ENCODE assay signal across 8 cellular contexts in the genomic region with DNA sequence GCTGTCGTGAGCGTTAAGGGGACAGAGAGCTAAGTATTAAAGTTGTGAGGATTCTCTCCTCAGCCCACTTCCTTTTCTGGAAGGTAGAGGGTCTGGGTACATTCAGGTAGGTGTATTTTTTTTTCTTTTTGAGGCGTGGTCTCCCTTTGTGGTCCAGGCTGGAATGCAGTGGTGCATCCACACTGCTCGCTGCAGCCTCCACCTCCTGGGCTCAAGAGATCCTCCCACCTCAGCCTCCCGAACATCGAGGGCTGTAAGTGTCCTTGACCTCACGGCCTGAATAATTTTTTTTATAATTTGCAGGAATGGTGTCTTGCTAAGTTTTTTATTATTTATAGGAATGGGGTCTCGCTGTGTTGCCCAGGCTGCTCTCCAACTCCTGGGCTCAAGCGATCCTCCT. TPM values are rescaled to one million over a fixed set of nuclear protein-coding genes. Genes with fewer than 3 reads are reported as not detected.
DNase-seq lines count a peak whose midpoint lies in the region; ATAC-seq, FAIRE-seq and TF ChIP-seq lines count a peak whose summit lies in the region.

No MANE protein-coding gene starts in this region.

- H3K36me3 Mint-ChIP-seq in T-helper 1 cell treated with Interleukin-12 subunit alpha and Interleukin-12 subunit beta and Interleukin-4 antibody, amounts not matched to agents 30 μg/mL and 1 μg/mL, for 36 hours (ENCODE audit: low read depth), result peaks cover 24% of the 10 kb centered on the region
- H3K36me3 Mint-ChIP-seq in activated CD8-positive, alpha-beta T cell treated with anti-CD3 and anti-CD28 coated beads for 36 hours (ENCODE audit: low read depth), result peaks cover 37% of the 10 kb centered on the region

- intact Hi-C loops in activated CD8-positive, alpha-beta T cell treated with anti-CD3 and anti-CD28 coated beads for 36 hours (cut with micrococcal nuclease), result no loop called here

- peak overlapping the region; percentile 87 for H3K27ac Mint-ChIP-seq in T-helper 1 cell treated with Interleukin-12 subunit alpha and Interleukin-12 subunit beta and Interleukin-4 antibody, amounts not matched to agents 30 μg/mL and 1 μg/mL, for 36 hours
- H3K27ac Mint-ChIP-seq in activated CD8-positive, alpha-beta T cell treated with anti-CD3 and anti-CD28 coated beads for 36 hours, result peak overlapping the region; percentile 87
- H3K27ac Mint-ChIP-seq in stimulated activated naive CD8-positive, alpha-beta T cell treated with anti-CD3 and anti-CD28 coated beads, Interleukin-15, amount 100 ng/mL, for 72 hours, result peak overlapping the region; percentile 80 to 90

- peaks cover 12% of the 10 kb centered on the region for H3K4me1 Mint-ChIP-seq in T-helper 1 cell treated with Interleukin-12 subunit alpha and Interleukin-12 subunit beta and Interleukin-4 antibody, amounts not matched to agents 30 μg/mL and 1 μg/mL, for 36 hours (ENCODE audit: low read depth)
- peaks cover 18% of the 10 kb centered on the region for H3K4me1 Mint-ChIP-seq in activated CD8-positive, alpha-beta T cell treated with anti-CD3 and anti-CD28 coated beads for 36 hours (ENCODE audit: low read depth)
- peaks cover 40% of the 10 kb centered on the region for H3K4me1 Mint-ChIP-seq in stimulated activated naive CD8-positive, alpha-beta T cell treated with anti-CD3 and anti-CD28 coated beads, Interleukin-15, amount 100 ng/mL, for 72 hours

- no peak for TF ChIP-seq CTCF in activated CD8-positive, alpha-beta T cell treated with anti-CD3 and anti-CD28 coated beads for 36 hours (IDR thresholded peaks at IDR 0.05)

- no peaks in the 10 kb centered on the region for H3K27me3 Mint-ChIP-seq in T-helper 1 cell treated with Interleukin-12 subunit alpha and Interleukin-12 subunit beta and Interleukin-4 antibody, amounts not matched to agents 30 μg/mL and 1 μg/mL, for 36 hours (ENCODE audit: low read depth)
- no peaks in the 10 kb centered on the region for H3K27me3 Mint-ChIP-seq in activated CD8-positive, alpha-beta T cell treated with anti-CD3 and anti-CD28 coated beads for 36 hours
- no peaks in the 10 kb centered on the region for H3K27me3 Mint-ChIP-seq in stimulated activated naive CD8-positive, alpha-beta T cell treated with anti-CD3 and anti-CD28 coated beads, Interleukin-15, amount 100 ng/mL, for 72 hours

- peak overlapping the region; percentile 95 for H3K4me3 ChIP-seq in iPS-18c (ENCODE audit: insufficient read depth, low read depth, low read length)

- CTCF ChIA-PET in activated CD8-positive, alpha-beta T cell treated with anti-CD3 and anti-CD28 coated beads for 36 hours (lab: Charles Lee), result interaction anchor here (0.9 to 1.1 kb wide), 3 partner anchors 18 to 38 kb away, joined by 3 read pairs; no protein-coding TSS in a partner anchor

- no peak for ATAC-seq in activated CD8-positive, alpha-beta T cell treated with anti-CD3 and anti-CD28 coated beads for 36 hours
- no peak for ATAC-seq in stimulated activated naive CD8-positive, alpha-beta T cell treated with anti-CD3 and anti-CD28 coated beads, Interleukin-15, amount 100 ng/mL, for 72 hours
- ATAC-seq in GM21528 (IDR thresholded peaks at IDR 0.05; ENCODE audit: low FRiP score, unreplicated experiment), result no peak

- POLR2A ChIA-PET in activated CD8-positive, alpha-beta T cell treated with anti-CD3 and anti-CD28 coated beads for 36 hours (lab: Charles Lee), result interaction anchor here (1.3 to 1.9 kb wide), 4 partner anchors 8 to 34 kb away, joined by 7 to 11 read pairs (median 10); partner anchors contain the start of gene EP400

- H3K4me3 Mint-ChIP-seq in T-helper 1 cell treated with Interleukin-12 subunit alpha and Interleukin-12 subunit beta and Interleukin-4 antibody, amounts not matched to agents 30 μg/mL and 1 μg/mL, for 36 hours, result peak overlapping the region; percentile 88
- peak overlapping the region; percentile 94 for H3K4me3 Mint-ChIP-seq in activated CD8-positive, alpha-beta T cell treated with anti-CD3 and anti-CD28 coated beads for 36 hours
- H3K4me3 Mint-ChIP-seq in stimulated activated naive CD8-positive, alpha-beta T cell treated with anti-CD3 and anti-CD28 coated beads, Interleukin-15, amount 100 ng/mL, for 72 hours, result peak overlapping the region; percentile 97 to 100

- no peaks in the 10 kb centered on the region for H3K9me3 Mint-ChIP-seq in T-helper 1 cell treated with Interleukin-12 subunit alpha and Interleukin-12 subunit beta and Interleukin-4 antibody, amounts not matched to agents 30 μg/mL and 1 μg/mL, for 36 hours
- H3K9me3 Mint-ChIP-seq in activated CD8-positive, alpha-beta T cell treated with anti-CD3 and anti-CD28 coated beads for 36 hours, result no peaks in the 10 kb centered on the region
- H3K9me3 Mint-ChIP-seq in stimulated activated naive CD8-positive, alpha-beta T cell treated with anti-CD3 and anti-CD28 coated beads, Interleukin-15, amount 100 ng/mL, for 72 hours, result no peaks in the 10 kb centered on the region

- DNase-seq in T-helper 1 cell (no peak), GM12892 (ENCODE audit: insufficient read length) (no peak), DMS114 treated with DMSO at 0.1 percent for 48 hours (lab: John Stamatoyannopoulos, UW; ENCODE audit: unreplicated experiment) (no peak)
- no peak for DNase-seq in activated CD8-positive, alpha-beta T cell treated with anti-CD3 and anti-CD28 coated beads for 36 hours
- no peak for DNase-seq in stimulated activated naive CD8-positive, alpha-beta T cell treated with anti-CD3 and anti-CD28 coated beads, Interleukin-15, amount 100 ng/mL, for 72 hours

- no peak for TF ChIP-seq POLR2A in GM12892 (IDR thresholded peaks at IDR 0.05; ENCODE audit: low read depth, low read length)

- no peaks in the 10 kb centered on the region for H3K9me3 ChIP-seq in iPS-18c (ENCODE audit: control insufficient read depth, insufficient read depth, low read length)

- no peak for FAIRE-seq in GM12892 (lab: Jason Lieb, UNC)

RNA-seq across cellular contexts. Expression of gene PUS1, which starts 1.4 kb away (rescaled TPM):
- 10 to 100 TPM; 68.2 to 71.7 TPM for total RNA-seq in activated CD8-positive, alpha-beta T cell treated with anti-CD3 and anti-CD28 coated beads for 36 hours
- 16.1 TPM for polyA plus RNA-seq in GM12892 (2012; ENCODE audit: missing spikeins)

RNA-seq across cellular contexts. Expression of gene EP400, which starts 19.2 kb away (rescaled TPM):
- 10 to 100 TPM; 45.6 to 46.1 TPM for total RNA-seq in activated CD8-positive, alpha-beta T cell treated with anti-CD3 and anti-CD28 coated beads for 36 hours
- 13.5 TPM for polyA plus RNA-seq in GM12892 (2012; ENCODE audit: missing spikeins)

RNA-seq across cellular contexts. Expression of gene ULK1, which starts 36.1 kb away (rescaled TPM):
- total RNA-seq in activated CD8-positive, alpha-beta T cell treated with anti-CD3 and anti-CD28 coated beads for 36 hours, result 10 to 100 TPM; 13.3 to 15.5 TPM
- 4.1 TPM for polyA plus RNA-seq in GM12892 (2012; ENCODE audit: missing spikeins)
